Comparison of ENCODE assay signal across 24 cellular contexts in genomic region chr3:105785790-105786189, GRCh38.
DNase-seq lines count a peak whose midpoint lies in the region; ATAC-seq lines count a peak whose summit lies in the region.
"Had no signal": no experiment of that assay in that cellular context is flagged by ENCODE, and none has a peak within 500 bp of the region (broad histone marks: within the 10 kb centered on the region; RNA-seq: fewer than 3 reads in every experiment).

No MANE protein-coding gene starts in this region.

- H3K4me1 Mint-ChIP-seq in activated naive CD4-positive, alpha-beta T cell treated with anti-CD3 and anti-CD28 coated beads, Interleukin-2, amount 50 U/mL, for 24 hours, result peaks cover 76% of the 10 kb centered on the region
- H3K4me1 Mint-ChIP-seq in activated naive CD4-positive, alpha-beta T cell treated with anti-CD3 and anti-CD28 coated beads, Interleukin-2, amount 10 ng/mL, durations not matched to agents 7 days and 5 days, result peaks cover 35% of the 10 kb centered on the region
- peaks cover 76% of the 10 kb centered on the region for H3K4me1 Mint-ChIP-seq in activated naive CD8-positive, alpha-beta T cell (ENCODE audit: low read depth)
- peaks cover 55% of the 10 kb centered on the region for H3K4me1 Mint-ChIP-seq in stimulated activated effector memory CD8-positive, alpha-beta T cell treated with anti-CD3 and anti-CD28 coated beads, Interleukin-12 subunit alpha, Interleukin-12 subunit beta, amount 100 ng/mL, for 72 hours

- no peaks in the 10 kb centered on the region for H3K9me3 Mint-ChIP-seq in activated naive CD4-positive, alpha-beta T cell treated with anti-CD3 and anti-CD28 coated beads, Interleukin-2, amount 50 U/mL, for 24 hours
- no peaks in the 10 kb centered on the region for H3K9me3 Mint-ChIP-seq in activated naive CD4-positive, alpha-beta T cell treated with anti-CD3 and anti-CD28 coated beads, Interleukin-2, amount 10 ng/mL, durations not matched to agents 7 days and 5 days
- H3K9me3 Mint-ChIP-seq in activated naive CD8-positive, alpha-beta T cell (ENCODE audit: low read depth), result peaks cover 6% of the 10 kb centered on the region
- H3K9me3 Mint-ChIP-seq in stimulated activated effector memory CD8-positive, alpha-beta T cell treated with anti-CD3 and anti-CD28 coated beads, Interleukin-12 subunit alpha, Interleukin-12 subunit beta, amount 100 ng/mL, for 72 hours, result no peaks in the 10 kb centered on the region

- H3K4me3 Mint-ChIP-seq in activated naive CD4-positive, alpha-beta T cell treated with anti-CD3 and anti-CD28 coated beads, Interleukin-2, amount 50 U/mL, for 24 hours, result no peak overlapping the region
- H3K4me3 Mint-ChIP-seq in activated naive CD4-positive, alpha-beta T cell treated with anti-CD3 and anti-CD28 coated beads, Interleukin-2, amount 10 ng/mL, durations not matched to agents 7 days and 5 days, result no peak overlapping the region
- H3K4me3 Mint-ChIP-seq in activated naive CD8-positive, alpha-beta T cell, result no peak overlapping the region
- peak overlapping the region; percentile 14 for H3K4me3 Mint-ChIP-seq in stimulated activated effector memory CD8-positive, alpha-beta T cell treated with anti-CD3 and anti-CD28 coated beads, Interleukin-12 subunit alpha, Interleukin-12 subunit beta, amount 100 ng/mL, for 72 hours
- H3K4me3 Mint-ChIP-seq: B cell had no signal

- H3K27me3 Mint-ChIP-seq in activated naive CD4-positive, alpha-beta T cell treated with anti-CD3 and anti-CD28 coated beads, Interleukin-2, amount 50 U/mL, for 24 hours, result no peaks in the 10 kb centered on the region
- no peaks in the 10 kb centered on the region for H3K27me3 Mint-ChIP-seq in activated naive CD4-positive, alpha-beta T cell treated with anti-CD3 and anti-CD28 coated beads, Interleukin-2, amount 10 ng/mL, durations not matched to agents 7 days and 5 days
- no peaks in the 10 kb centered on the region for H3K27me3 Mint-ChIP-seq in activated naive CD8-positive, alpha-beta T cell
- H3K27me3 Mint-ChIP-seq: B cell had no signal

- ATAC-seq in left ventricle myocardium superior (peak; percentile 67), GM19023 (IDR thresholded peaks at IDR 0.05; ENCODE audit: unreplicated experiment) (no peak), HG02885 (IDR thresholded peaks at IDR 0.05; ENCODE audit: poor library complexity, unreplicated experiment) (no peak)
- ATAC-seq in stimulated activated effector memory CD8-positive, alpha-beta T cell treated with anti-CD3 and anti-CD28 coated beads, Interleukin-12 subunit alpha, Interleukin-12 subunit beta, amount 100 ng/mL, for 72 hours, result no peak
- ATAC-seq: Panc1 had no signal

- intact Hi-C loops in left ventricle myocardium superior (cut with micrococcal nuclease), result no loop called here

- CTCF ChIA-PET in activated naive CD4-positive, alpha-beta T cell treated with anti-CD3 and anti-CD28 coated beads, Interleukin-2, amount 10 ng/mL, durations not matched to agents 7 days and 5 days (lab: Charles Lee), result no interaction called here

- H3K27ac Mint-ChIP-seq in activated naive CD4-positive, alpha-beta T cell treated with anti-CD3 and anti-CD28 coated beads, Interleukin-2, amount 50 U/mL, for 24 hours, result peak overlapping the region; percentile 71
- H3K27ac Mint-ChIP-seq in activated naive CD4-positive, alpha-beta T cell treated with anti-CD3 and anti-CD28 coated beads, Interleukin-2, amount 10 ng/mL, durations not matched to agents 7 days and 5 days, result no peak overlapping the region
- peak overlapping the region; percentile 66 for H3K27ac Mint-ChIP-seq in activated naive CD8-positive, alpha-beta T cell
- H3K27ac Mint-ChIP-seq in stimulated activated effector memory CD8-positive, alpha-beta T cell treated with anti-CD3 and anti-CD28 coated beads, Interleukin-12 subunit alpha, Interleukin-12 subunit beta, amount 100 ng/mL, for 72 hours, result peak overlapping the region; percentile 18
- H3K27ac Mint-ChIP-seq: B cell had no signal

- no peak for DNase-seq in activated naive CD4-positive, alpha-beta T cell treated with anti-CD3 and anti-CD28 coated beads, Interleukin-2, amount 10 ng/mL, durations not matched to agents 7 days and 5 days
- DNase-seq in left ventricle myocardium superior (no peak), GF-D8 (lab: John Stamatoyannopoulos, UW) (no peak)
- no peak for DNase-seq in stimulated activated effector memory CD8-positive, alpha-beta T cell treated with anti-CD3 and anti-CD28 coated beads, Interleukin-12 subunit alpha, Interleukin-12 subunit beta, amount 100 ng/mL, for 72 hours (ENCODE audit: low spot score in 2 of 2)
- DNase-seq: ACHN; activated CD4-positive, alpha-beta T cell treated with anti-CD3 and anti-CD28 coated beads for 4 hours; activated naive CD4-positive, alpha-beta T cell treated with Interleukin-2 at 50 U/mL for 16 hours; anterior cingulate cortex; HCEC 1CT; mesenchymal stem cell; NCI-H146; NCI-H446; NCI-H748 treated with DMSO at 0.1 percent for 48 hours; nucleus accumbens; SHP77 treated with DMSO at 0.1 percent for 48 hours; stimulated activated CD4-positive, alpha-beta T cell treated with anti-CD3 and anti-CD28 coated beads, Interleukin-4, amount 100 ng/mL, for 1 hour; T1000; tibial artery had no signal

- peaks cover 20% of the 10 kb centered on the region for H3K36me3 Mint-ChIP-seq in activated naive CD4-positive, alpha-beta T cell treated with anti-CD3 and anti-CD28 coated beads, Interleukin-2, amount 50 U/mL, for 24 hours
- peaks cover 56% of the 10 kb centered on the region for H3K36me3 Mint-ChIP-seq in activated naive CD4-positive, alpha-beta T cell treated with anti-CD3 and anti-CD28 coated beads, Interleukin-2, amount 10 ng/mL, durations not matched to agents 7 days and 5 days
- peaks cover 24% of the 10 kb centered on the region for H3K36me3 Mint-ChIP-seq in activated naive CD8-positive, alpha-beta T cell
- H3K36me3 Mint-ChIP-seq in stimulated activated effector memory CD8-positive, alpha-beta T cell treated with anti-CD3 and anti-CD28 coated beads, Interleukin-12 subunit alpha, Interleukin-12 subunit beta, amount 100 ng/mL, for 72 hours, result peaks cover 64% of the 10 kb centered on the region
